ENCODE assay signal across 17 cellular contexts in the genomic region with DNA sequence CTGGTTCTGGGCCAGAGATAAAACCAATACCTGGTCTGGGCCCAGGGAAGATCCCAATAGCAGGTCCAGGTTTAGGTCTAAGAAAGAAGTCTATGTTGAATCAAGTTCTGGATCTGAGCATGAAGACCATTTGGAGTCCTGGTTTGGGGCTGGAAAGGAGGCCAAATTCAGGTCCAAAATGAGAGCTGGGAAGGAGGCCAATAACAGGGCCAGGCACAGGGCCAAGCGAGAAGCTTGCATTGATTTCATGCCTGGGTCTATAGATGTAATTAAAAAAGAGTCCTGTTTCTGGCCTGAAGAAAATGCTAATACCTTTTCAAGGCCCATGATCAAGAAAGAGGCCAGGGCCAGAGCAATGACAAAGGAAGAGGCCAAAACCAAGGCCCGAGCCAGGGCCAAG. TPM values are rescaled to one million over a fixed set of nuclear protein-coding genes. Genes with fewer than 3 reads are reported as not detected.
DNase-seq lines count a peak whose midpoint lies in the region; ATAC-seq and TF ChIP-seq lines count a peak whose summit lies in the region.
"Had no signal": no experiment of that assay in that cellular context is flagged by ENCODE, and none has a peak within 500 bp of the region (broad histone marks: within the 10 kb centered on the region; RNA-seq: fewer than 3 reads in every experiment).

No MANE protein-coding gene starts in this region.

- TF ChIP-seq CTCF in heart right ventricle (IDR thresholded peaks at IDR 0.05), result no peak
- no peak for TF ChIP-seq CTCF in CD4-positive, alpha-beta T cell (IDR thresholded peaks at IDR 0.05)

- no peaks in the 10 kb centered on the region for H3K9me3 Mint-ChIP-seq in CD4-positive, alpha-beta T cell
- no peaks in the 10 kb centered on the region for H3K9me3 Mint-ChIP-seq in activated T-cell treated with anti-CD3 and anti-CD28 coated beads, Interleukin-2, amount 50 U/mL, for 4 hours

- H3K4me3 ChIP-seq in heart right ventricle, result no peak overlapping the region
- H3K4me3 ChIP-seq: A549, GM12878 had no signal

- whole genome bisulfite sequencing in heart right ventricle, 2 donors, result 58 to 65% methylated on average over 2 of the region's 2 CpGs

- POLR2A ChIA-PET in CD4-positive, alpha-beta T cell (lab: Charles Lee), result interaction anchor here (1.2 kb wide), 1 partner anchor 56 kb away, joined by 5 read pairs; a partner anchor contains a TSS

- peaks cover 0 to 16% (median 5%) of the 10 kb centered on the region in 9 donors for H3K4me1 ChIP-seq in heart right ventricle

- peaks cover 47% of the 10 kb centered on the region for H3K36me3 Mint-ChIP-seq in CD4-positive, alpha-beta T cell (ENCODE audit: low read depth)
- H3K36me3 Mint-ChIP-seq in activated T-cell treated with anti-CD3 and anti-CD28 coated beads, Interleukin-2, amount 50 U/mL, for 4 hours (ENCODE audit: insufficient read depth), result peaks cover 9% of the 10 kb centered on the region

- peak; percentile 45 for DNase-seq in Right ventricle myocardium superior
- DNase-seq in heart right ventricle, result no peak
- no peak for DNase-seq in CD4-positive, alpha-beta T cell
- DNase-seq in cerebellum (ENCODE audit: low spot score), result peak; percentile 28
- peak; percentile 1 for DNase-seq in occipital lobe (lab: John Stamatoyannopoulos, UW)
- DNase-seq in activated T-cell treated with anti-CD3 and anti-CD28 coated beads, Interleukin-2, amount 50 U/mL, for 4 hours, result no peak
- DNase-seq: AML-193, DMS153, DMS79, H9, IMR-90 had no signal

- no peak overlapping the region for H3K4me3 Mint-ChIP-seq in CD4-positive, alpha-beta T cell
- no peak overlapping the region for H3K4me3 Mint-ChIP-seq in activated T-cell treated with anti-CD3 and anti-CD28 coated beads, Interleukin-2, amount 50 U/mL, for 4 hours
- H3K4me3 Mint-ChIP-seq: H9 had no signal

- no peak overlapping the region for H3K27ac ChIP-seq in heart right ventricle
- H3K27ac ChIP-seq in CD4-positive, alpha-beta T cell (ENCODE audit: low read depth, low read length), result no peak overlapping the region
- H3K27ac ChIP-seq: 22Rv1, A549, C4-2B had no signal

- intact Hi-C loops in Right ventricle myocardium superior (cut with DNase I) (no loop called here), heart right ventricle (cut with DNase I) (loop anchor here in 5 of 10 donors (5.0 to 10.0 kb wide), 6 partner anchors 50 to 63 kb away; a partner anchor contains a TSS)
- intact Hi-C loops in CD4-positive, alpha-beta T cell (cut with DNase I, micrococcal nuclease), result loop anchor here (5.0 to 10.0 kb wide), 4 partner anchors 70 to 1240 kb away; a partner anchor contains a TSS

- H3K27me3 ChIP-seq in heart right ventricle, result peaks cover 0 to 14% (median 0%) of the 10 kb centered on the region in 7 donors
- no peaks in the 10 kb centered on the region for H3K27me3 ChIP-seq in CD4-positive, alpha-beta T cell (ENCODE audit: control insufficient read depth, insufficient read depth, low read length)

- no peak for ATAC-seq in Right ventricle myocardium superior (ENCODE audit: poor library complexity)
- no peak for ATAC-seq in heart right ventricle
- no peak for ATAC-seq in CD4-positive, alpha-beta T cell (ENCODE audit: poor library complexity)
- no peak for ATAC-seq in GM21576 (IDR thresholded peaks at IDR 0.05; ENCODE audit: unreplicated experiment)
- no peak for ATAC-seq in activated T-cell treated with anti-CD3 and anti-CD28 coated beads, Interleukin-2, amount 50 U/mL, for 4 hours
- ATAC-seq: A549, GM12878 had no signal

- H3K27me3 Mint-ChIP-seq in CD4-positive, alpha-beta T cell, result no peaks in the 10 kb centered on the region
- H3K27me3 Mint-ChIP-seq in activated T-cell treated with anti-CD3 and anti-CD28 coated beads, Interleukin-2, amount 50 U/mL, for 4 hours (ENCODE audit: low read depth), result no peaks in the 10 kb centered on the region
- H3K27me3 Mint-ChIP-seq: CD4-positive, alpha-beta memory T cell had no signal

- CTCF ChIA-PET in CD4-positive, alpha-beta T cell (lab: Charles Lee), result no interaction called here

- peak overlapping the region; percentile 65 for H3K27ac Mint-ChIP-seq in CD4-positive, alpha-beta T cell
- H3K27ac Mint-ChIP-seq: H9 had no signal

- H3K36me3 ChIP-seq in heart right ventricle, result no peaks in the 10 kb centered on the region

- peaks cover 63% of the 10 kb centered on the region for H3K4me1 Mint-ChIP-seq in CD4-positive, alpha-beta T cell (ENCODE audit: low read depth)
- H3K4me1 Mint-ChIP-seq in activated T-cell treated with anti-CD3 and anti-CD28 coated beads, Interleukin-2, amount 50 U/mL, for 4 hours (ENCODE audit: low read depth), result peaks cover 37% of the 10 kb centered on the region

- H3K9me3 ChIP-seq in heart right ventricle, result no peaks in the 10 kb centered on the region
- no peaks in the 10 kb centered on the region for H3K9me3 ChIP-seq in CD4-positive, alpha-beta T cell (ENCODE audit: control insufficient read depth, low read length)
- H3K9me3 ChIP-seq: A549 had no signal

RNA-seq across cellular contexts. Expression of a gene that starts 3.4 kb away (rescaled TPM):
- 3.8 TPM for total RNA-seq in Right ventricle myocardium superior
- 10 to 100 TPM in 1 of 10 donors, 1 to 10 TPM in 9; 3.4 to 10.0 (median 7.4) TPM for total RNA-seq in heart right ventricle
- 1 to 10 TPM; 1.2 to 7.4 TPM for polyA plus RNA-seq in heart right ventricle
- total RNA-seq in CD4-positive, alpha-beta T cell, result 100 to 1,000 TPM; 103 to 104 TPM
- total RNA-seq in cerebellum, result 40.5 TPM
- 32.6 TPM for total RNA-seq in occipital lobe
- total RNA-seq in activated T-cell treated with anti-CD3 and anti-CD28 coated beads, Interleukin-2, amount 50 U/mL, for 4 hours, result 1 to 10 TPM; 2.1 to 2.5 (median 2.2) TPM

RNA-seq across cellular contexts. Expression of a gene that starts 55.4 kb away (rescaled TPM):
- total RNA-seq in Right ventricle myocardium superior (3.1 TPM), heart right ventricle (1 to 10 TPM; 5.0 to 7.2 (median 6.0) TPM), cerebellum (30.7 TPM), occipital lobe (42.6 TPM)
- polyA plus RNA-seq in heart right ventricle, result 1 to 10 TPM; 2.2 to 5.1 TPM
- total RNA-seq in CD4-positive, alpha-beta T cell, result 10 to 100 TPM; 14.0 to 15.9 TPM
- 10 to 100 TPM; 15.0 to 17.3 (median 16.8) TPM for total RNA-seq in activated T-cell treated with anti-CD3 and anti-CD28 coated beads, Interleukin-2, amount 50 U/mL, for 4 hours

RNA-seq across cellular contexts. Expression of a gene that starts 57.6 kb away (rescaled TPM):
- total RNA-seq in Right ventricle myocardium superior (11.1 TPM), heart right ventricle (10 to 100 TPM; 11.5 to 21.3 (median 15.9) TPM), cerebellum (47.5 TPM), occipital lobe (70.0 TPM)
- 1 to 10 TPM; 3.7 to 4.0 TPM for polyA plus RNA-seq in heart right ventricle
- total RNA-seq in CD4-positive, alpha-beta T cell, result 1 to 10 TPM; 2.1 to 2.6 TPM
- total RNA-seq in activated T-cell treated with anti-CD3 and anti-CD28 coated beads, Interleukin-2, amount 50 U/mL, for 4 hours, result under 1 TPM; 0.33 to 0.61 (median 0.42) TPM

Comparison
In these comparisons a context has a peak if more than half of its experiments do, and no peak if none do; other contexts are left out.
1. DNase-seq: peak in Right ventricle myocardium superior (single experiment), cerebellum (single experiment) and occipital lobe (single experiment); none in heart right ventricle (0 of 2), CD4-positive, alpha-beta T cell (0 of 10) and activated T-cell treated with anti-CD3 and anti-CD28 coated beads, Interleukin-2, amount 50 U/mL, for 4 hours (single experiment).